In the genomic region with DNA sequence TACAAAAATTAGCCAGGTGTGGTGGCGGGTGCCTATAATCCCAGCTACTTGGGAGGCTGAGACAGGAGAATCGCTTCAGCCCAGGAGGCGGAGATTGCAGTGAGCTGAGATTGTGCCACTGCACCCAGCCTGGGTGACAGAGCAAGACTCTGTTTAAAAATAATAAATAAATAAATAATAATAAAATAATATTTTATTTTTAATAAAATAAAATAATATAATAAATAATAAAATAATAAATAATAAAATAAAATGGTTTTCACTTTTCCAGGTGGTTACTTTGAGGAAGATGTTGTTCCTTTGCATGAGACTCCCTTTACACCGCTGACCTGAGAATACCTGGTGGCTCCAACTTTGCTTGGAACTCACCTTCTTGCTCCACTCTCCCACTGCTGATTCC, we compare ENCODE assay signal across 36 cellular contexts.
"Had no signal": no experiment of that assay in that cellular context is flagged by ENCODE, and none has a peak within 500 bp of the region (broad histone marks: within the 10 kb centered on the region; RNA-seq: fewer than 3 reads in every experiment).

No MANE protein-coding gene starts in this region.

- H3K9me3 Mint-ChIP-seq: activated naive CD4-positive, alpha-beta T cell treated with anti-CD3 and anti-CD28 coated beads for 36 hours; activated naive CD4-positive, alpha-beta T cell treated with anti-CD3 and anti-CD28 coated beads, Interleukin-2, amount 50 U/mL, for 24 hours; activated naive CD4-positive, alpha-beta T cell treated with anti-CD3 and anti-CD28 coated beads, Interleukin-2, amount 50 U/mL, for 72 hours; activated naive CD8-positive, alpha-beta T cell treated with anti-CD3 and anti-CD28 coated beads for 36 hours; activated naive CD8-positive, alpha-beta T cell treated with anti-CD3 and anti-CD28 coated beads, Interleukin-2, amount 50 U/mL, for 24 hours; activated T-cell treated with anti-CD3 and anti-CD28 coated beads, Interleukin-2, amount 50 U/mL, for 24 hours; activated T-cell treated with anti-CD3 and anti-CD28 coated beads, Interleukin-2, amount 50 U/mL, for 4 hours; activated T-cell treated with anti-CD3 and anti-CD28 coated beads, Interleukin-2, amount 50 U/mL, for 72 hours; activated T-helper 1 cell treated with anti-CD3 and anti-CD28 coated beads, Interleukin-12 subunit alpha, Interleukin-12 subunit beta, Interleukin-2, Interleukin-4 antibody, amounts not matched to agents 30 ng/mL and 10 ng/mL and 1 ng/mL, durations not matched to agents 14 hours and 24 hours and 36 hours; activated T-helper 17 cell treated with anti-CD3 and anti-CD28 coated beads, Interleukin-2, amount 50 U/mL, for 72 hours; activated T-helper 2 cell treated with anti-CD3 and anti-CD28 coated beads, Interferon-gamma antibody, Interleukin-2, Interleukin-4, amounts not matched to agents 10 μg/mL and 5 μg/mL and 100 μg/mL, durations not matched to agents 14 hours and 24 hours and 36 hours; brain; central memory CD8-positive, alpha-beta T cell had no signal

- ATAC-seq: activated naive CD4-positive, alpha-beta T cell treated with anti-CD3 and anti-CD28 coated beads, Interleukin-2, amount 50 U/mL, for 72 hours; activated naive CD8-positive, alpha-beta T cell treated with anti-CD3 and anti-CD28 coated beads, Interleukin-2, amount 50 U/mL, for 24 hours; activated T-cell treated with anti-CD3 and anti-CD28 coated beads, Interleukin-2, amount 50 U/mL, for 4 hours; activated T-cell treated with anti-CD3 and anti-CD28 coated beads, Interleukin-2, amount 50 U/mL, for 72 hours; activated T-helper 17 cell treated with anti-CD3 and anti-CD28 coated beads, Interleukin-2, amount 50 U/mL, for 72 hours; body of pancreas had no signal

- H3K27me3 ChIP-seq: adrenal gland, ascending aorta, body of pancreas, brain microvascular endothelial cell, breast epithelium, cardiac muscle cell had no signal

- H3K4me3 Mint-ChIP-seq: activated naive CD4-positive, alpha-beta T cell treated with anti-CD3 and anti-CD28 coated beads for 36 hours; activated naive CD4-positive, alpha-beta T cell treated with anti-CD3 and anti-CD28 coated beads, Interleukin-2, amount 10 ng/mL, durations not matched to agents 7 days and 5 days; activated naive CD4-positive, alpha-beta T cell treated with anti-CD3 and anti-CD28 coated beads, Interleukin-2, amount 50 U/mL, for 24 hours; activated naive CD8-positive, alpha-beta T cell; activated naive CD8-positive, alpha-beta T cell treated with anti-CD3 and anti-CD28 coated beads for 36 hours; activated naive CD8-positive, alpha-beta T cell treated with anti-CD3 and anti-CD28 coated beads, Interleukin-2, amount 10 ng/mL, durations not matched to agents 7 days and 5 days; activated naive CD8-positive, alpha-beta T cell treated with anti-CD3 and anti-CD28 coated beads, Interleukin-2, amount 50 U/mL, for 24 hours; activated T-cell treated with anti-CD3 and anti-CD28 coated beads, Interleukin-2, amount 50 U/mL, for 24 hours; activated T-cell treated with anti-CD3 and anti-CD28 coated beads, Interleukin-2, amount 50 U/mL, for 4 hours; activated T-cell treated with anti-CD3 and anti-CD28 coated beads, Interleukin-2, amount 50 U/mL, for 72 hours; activated T-helper 1 cell treated with anti-CD3 and anti-CD28 coated beads, Interleukin-12 subunit alpha, Interleukin-12 subunit beta, Interleukin-2, Interleukin-4 antibody, amounts not matched to agents 30 ng/mL and 10 ng/mL and 1 ng/mL, durations not matched to agents 14 hours and 24 hours and 36 hours; activated T-helper 17 cell treated with anti-CD3 and anti-CD28 coated beads, Interleukin-2, amount 50 U/mL, for 72 hours; brain; central memory CD8-positive, alpha-beta T cell had no signal

- H3K27me3 Mint-ChIP-seq: activated naive CD4-positive, alpha-beta T cell treated with anti-CD3 and anti-CD28 coated beads, Interleukin-2, amount 10 ng/mL, durations not matched to agents 7 days and 5 days; activated naive CD4-positive, alpha-beta T cell treated with anti-CD3 and anti-CD28 coated beads, Interleukin-2, amount 50 U/mL, for 24 hours; activated naive CD8-positive, alpha-beta T cell; activated naive CD8-positive, alpha-beta T cell treated with anti-CD3 and anti-CD28 coated beads for 36 hours; activated naive CD8-positive, alpha-beta T cell treated with anti-CD3 and anti-CD28 coated beads, Interleukin-2, amount 10 ng/mL, durations not matched to agents 7 days and 5 days; activated naive CD8-positive, alpha-beta T cell treated with anti-CD3 and anti-CD28 coated beads, Interleukin-2, amount 50 U/mL, for 24 hours; activated T-cell treated with anti-CD3 and anti-CD28 coated beads, Interleukin-2, amount 50 U/mL, for 24 hours; activated T-helper 17 cell treated with anti-CD3 and anti-CD28 coated beads, Interleukin-2, amount 50 U/mL, for 72 hours; brain; central memory CD8-positive, alpha-beta T cell had no signal

- H3K27ac Mint-ChIP-seq: activated naive CD4-positive, alpha-beta T cell treated with anti-CD3 and anti-CD28 coated beads for 36 hours; activated naive CD4-positive, alpha-beta T cell treated with anti-CD3 and anti-CD28 coated beads, Interleukin-2, amount 10 ng/mL, durations not matched to agents 7 days and 5 days; activated naive CD4-positive, alpha-beta T cell treated with anti-CD3 and anti-CD28 coated beads, Interleukin-2, amount 50 U/mL, for 24 hours; activated naive CD4-positive, alpha-beta T cell treated with anti-CD3 and anti-CD28 coated beads, Interleukin-2, amount 50 U/mL, for 72 hours; activated naive CD8-positive, alpha-beta T cell; activated naive CD8-positive, alpha-beta T cell treated with anti-CD3 and anti-CD28 coated beads for 36 hours; activated naive CD8-positive, alpha-beta T cell treated with anti-CD3 and anti-CD28 coated beads, Interleukin-2, amount 10 ng/mL, durations not matched to agents 7 days and 5 days; activated naive CD8-positive, alpha-beta T cell treated with anti-CD3 and anti-CD28 coated beads, Interleukin-2, amount 50 U/mL, for 24 hours; activated T-cell treated with anti-CD3 and anti-CD28 coated beads, Interleukin-2, amount 50 U/mL, for 24 hours; activated T-cell treated with anti-CD3 and anti-CD28 coated beads, Interleukin-2, amount 50 U/mL, for 72 hours; activated T-helper 1 cell treated with anti-CD3 and anti-CD28 coated beads, Interleukin-12 subunit alpha, Interleukin-12 subunit beta, Interleukin-2, Interleukin-4 antibody, amounts not matched to agents 30 ng/mL and 10 ng/mL and 1 ng/mL, durations not matched to agents 14 hours and 24 hours and 36 hours; activated T-helper 17 cell treated with anti-CD3 and anti-CD28 coated beads, Interleukin-2, amount 50 U/mL, for 72 hours; activated T-helper 2 cell treated with anti-CD3 and anti-CD28 coated beads, Interferon-gamma antibody, Interleukin-2, Interleukin-4, amounts not matched to agents 10 μg/mL and 5 μg/mL and 100 μg/mL, durations not matched to agents 14 hours and 24 hours and 36 hours; brain had no signal

- H3K27ac ChIP-seq: adrenal gland, ascending aorta, body of pancreas, brain microvascular endothelial cell, breast epithelium, cardiac muscle cell had no signal

- H3K4me1 Mint-ChIP-seq: activated naive CD4-positive, alpha-beta T cell treated with anti-CD3 and anti-CD28 coated beads, Interleukin-2, amount 10 ng/mL, durations not matched to agents 7 days and 5 days; activated naive CD4-positive, alpha-beta T cell treated with anti-CD3 and anti-CD28 coated beads, Interleukin-2, amount 50 U/mL, for 24 hours; activated naive CD8-positive, alpha-beta T cell treated with anti-CD3 and anti-CD28 coated beads, Interleukin-2, amount 50 U/mL, for 24 hours; activated T-helper 17 cell treated with anti-CD3 and anti-CD28 coated beads, Interleukin-2, amount 50 U/mL, for 72 hours; brain; central memory CD8-positive, alpha-beta T cell had no signal

- DNase-seq: activated effector memory CD4-positive, alpha-beta T cell treated with anti-CD3 and anti-CD28 coated beads, Interleukin-2, amount 50 U/mL, for 16 hours; activated effector memory CD4-positive, alpha-beta T cell treated with Interleukin-2 at 50 U/mL for 16 hours; activated gamma-delta T cell treated with Interleukin-2 at 50 U/mL for 16 hours; activated naive CD4-positive, alpha-beta T cell; activated naive CD4-positive, alpha-beta T cell treated with anti-CD3 and anti-CD28 coated beads for 36 hours; activated naive CD4-positive, alpha-beta T cell treated with anti-CD3 and anti-CD28 coated beads, Interleukin-2, amount 10 ng/mL, durations not matched to agents 7 days and 5 days; activated naive CD4-positive, alpha-beta T cell treated with anti-CD3 and anti-CD28 coated beads, Interleukin-2, amount 50 U/mL, for 16 hours; activated naive CD4-positive, alpha-beta T cell treated with Interleukin-2 at 50 U/mL for 16 hours; activated naive CD8-positive, alpha-beta T cell treated with anti-CD3 and anti-CD28 coated beads for 36 hours; activated naive CD8-positive, alpha-beta T cell treated with anti-CD3 and anti-CD28 coated beads, Interleukin-2, amount 10 ng/mL, durations not matched to agents 7 days and 5 days; activated naive CD8-positive, alpha-beta T cell treated with anti-CD3 and anti-CD28 coated beads, Interleukin-2, amount 50 U/mL, for 24 hours; activated T-cell treated with anti-CD3 and anti-CD28 coated beads, Interleukin-2, amount 50 U/mL, for 24 hours; activated T-cell treated with anti-CD3 and anti-CD28 coated beads, Interleukin-2, amount 50 U/mL, for 4 hours; activated T-cell treated with anti-CD3 and anti-CD28 coated beads, Interleukin-2, amount 50 U/mL, for 48 hours; activated T-cell treated with anti-CD3 and anti-CD28 coated beads, Interleukin-2, amount 50 U/mL, for 72 hours; adrenal gland; amniotic stem cell; amygdala; anterior cingulate cortex; aorta; body of pancreas; brain microvascular endothelial cell; caudate nucleus; central memory CD4-positive, alpha-beta T cell; cerebellar nuclear complex had no signal

- H3K4me3 ChIP-seq: adrenal gland, ascending aorta, body of pancreas, breast epithelium, cardiac muscle cell had no signal

- H3K4me1 ChIP-seq: adrenal gland, breast epithelium had no signal
